Comparison of ENCODE assay signal across 8 cellular contexts in the genomic region with DNA sequence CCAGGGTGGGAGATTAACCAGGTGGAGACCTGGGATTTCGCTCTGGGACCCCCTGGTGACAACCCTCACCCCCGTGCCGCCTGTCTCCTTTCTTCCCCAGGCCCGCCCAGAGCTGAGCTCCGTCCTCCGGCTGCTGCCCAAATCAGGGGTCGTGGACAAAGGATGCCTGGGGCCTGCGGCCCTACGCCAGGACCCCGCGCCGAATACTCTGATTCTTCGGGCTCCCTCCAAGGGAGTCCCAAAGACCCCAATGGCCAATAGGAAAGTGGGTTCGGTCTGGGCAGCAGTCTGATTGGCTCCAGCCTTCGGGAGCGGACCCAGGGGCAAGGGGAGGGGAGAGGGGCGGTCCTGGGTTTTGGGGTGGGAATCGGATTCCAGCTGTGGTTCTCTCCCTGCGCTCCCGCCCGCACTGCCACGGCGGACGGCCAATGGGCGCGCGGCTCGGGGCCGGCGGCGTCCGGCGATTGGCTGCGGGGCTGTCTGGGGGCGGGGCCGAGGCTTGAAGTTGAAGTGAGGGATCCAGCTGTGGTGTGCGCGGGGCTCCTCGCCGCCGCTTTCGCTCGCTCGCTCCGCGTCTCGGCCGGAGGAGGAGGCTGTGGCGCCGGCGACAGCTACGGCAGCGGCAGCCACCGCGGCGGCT. TPM values are rescaled to one million over a fixed set of nuclear protein-coding genes. Genes with fewer than 3 reads are reported as not detected.
DNase-seq lines count a peak whose midpoint lies in the region; ATAC-seq and TF ChIP-seq lines count a peak whose summit lies in the region.

Gene CACNA1G (plus strand): TSS at position 531 of the 640 bp plus-strand sequence. CDS start 745 bp downstream, outside the sequence.

- H4K20me1 ChIP-seq in BLaER1 treated with 17β-estradiol and CSF1 and Interleukin-3, amounts not matched to agents 10 nM and 100 nM: peaks cover 0 to 72% (median 48%) of the 10 kb centered on the region in 11 experiments; a peak in 18 of 22 replicates

- no peak for TF ChIP-seq CTCF in activated CD8-positive, alpha-beta T cell treated with anti-CD3 and anti-CD28 coated beads for 36 hours (IDR thresholded peaks at IDR 0.05)

- peaks cover 19% of the 10 kb centered on the region for H3K4me1 Mint-ChIP-seq in activated CD8-positive, alpha-beta T cell treated with anti-CD3 and anti-CD28 coated beads for 36 hours (ENCODE audit: low read depth)

- H2AK5ac ChIP-seq in mesendoderm (ENCODE audit: low read length): no peak within 1 kb of the TSS

- no peaks in the 10 kb centered on the region for H3K36me3 ChIP-seq in BLaER1 treated with 17β-estradiol and CSF1 and Interleukin-3, amounts not matched to agents 10 nM and 100 nM
- H3K36me3 ChIP-seq in mesendoderm (ENCODE audit: control insufficient read depth, insufficient read depth, low read length): no peaks in the 10 kb centered on the region

- peak within 1 kb of the TSS in 10 of 11 experiments; percentile 42 to 70 (median 57); a peak in 15 of 22 replicates for H3K9ac ChIP-seq in BLaER1 treated with 17β-estradiol and CSF1 and Interleukin-3, amounts not matched to agents 10 nM and 100 nM
- peak within 1 kb of the TSS; percentile 74 for H3K9ac ChIP-seq in mesendoderm (ENCODE audit: low read length)

- no peak within 1 kb of the TSS for H3K27ac Mint-ChIP-seq in activated CD8-positive, alpha-beta T cell treated with anti-CD3 and anti-CD28 coated beads for 36 hours

- H3K27ac ChIP-seq in BLaER1 treated with 17β-estradiol and CSF1 and Interleukin-3, amounts not matched to agents 10 nM and 100 nM: no peak within 1 kb of the TSS
- no peak within 1 kb of the TSS for H3K27ac ChIP-seq in mesendoderm (ENCODE audit: low read depth, low read length)

- H2BK120ac ChIP-seq in mesendoderm (ENCODE audit: low read depth, low read length): no peak within 1 kb of the TSS

- H3K27me3 Mint-ChIP-seq in activated CD8-positive, alpha-beta T cell treated with anti-CD3 and anti-CD28 coated beads for 36 hours: peaks cover 53% of the 10 kb centered on the region

- H4K8ac ChIP-seq in mesendoderm (ENCODE audit: low read depth, low read length): no peak within 1 kb of the TSS

- ATAC-seq in GM19328 (IDR thresholded peaks at IDR 0.05; ENCODE audit: unreplicated experiment): peak; percentile 87
- peak; percentile 83 for ATAC-seq in HG03439 (IDR thresholded peaks at IDR 0.05; ENCODE audit: unreplicated experiment)
- ATAC-seq in activated CD8-positive, alpha-beta T cell treated with anti-CD3 and anti-CD28 coated beads for 36 hours: peak; percentile 88

- peaks cover 3% of the 10 kb centered on the region for H3K36me3 Mint-ChIP-seq in activated CD8-positive, alpha-beta T cell treated with anti-CD3 and anti-CD28 coated beads for 36 hours (ENCODE audit: low read depth)

- peak within 1 kb of the TSS; percentile 44 to 71 (median 59) for H3K4me3 ChIP-seq in BLaER1 treated with 17β-estradiol and CSF1 and Interleukin-3, amounts not matched to agents 10 nM and 100 nM
- peak within 1 kb of the TSS; percentile 54 for H3K4me3 ChIP-seq in mesendoderm (ENCODE audit: low read length)

- DNase-seq in NCI-H69 (lab: John Stamatoyannopoulos, UW) (peak; percentile 94), mesendoderm (peak; percentile 97)
- DNase-seq in activated CD8-positive, alpha-beta T cell treated with anti-CD3 and anti-CD28 coated beads for 36 hours: peak; percentile 89
- peak; percentile 74 for DNase-seq in effector CD8-positive, alpha-beta T cell (lab: John Stamatoyannopoulos, UW)
- peak; percentile 76 to 89 (median 80) for DNase-seq in stimulated activated CD4-positive, alpha-beta T cell treated with anti-CD3 and anti-CD28 coated beads, TNF-alpha, amount 100 ng/mL, for 48 hours (ENCODE audit: low read depth in 3 of 3)

- peak within 1 kb of the TSS; percentile 72 for H3K18ac ChIP-seq in mesendoderm (ENCODE audit: low read length)

- peak within 1 kb of the TSS; percentile 93 for H3K56ac ChIP-seq in mesendoderm (ENCODE audit: low read length)

- POLR2A ChIA-PET in activated CD8-positive, alpha-beta T cell treated with anti-CD3 and anti-CD28 coated beads for 36 hours (lab: Charles Lee): interaction anchor here (0.9 to 1.6 kb wide), 2 partner anchors 81 to 187 kb away, joined by 4 read pairs; partner anchors contain the start of genes EME1, MRPL27 and RSAD1

- H3K9me3 Mint-ChIP-seq in activated CD8-positive, alpha-beta T cell treated with anti-CD3 and anti-CD28 coated beads for 36 hours: no peaks in the 10 kb centered on the region

- peak within 1 kb of the TSS; percentile 62 for H3K4me3 Mint-ChIP-seq in activated CD8-positive, alpha-beta T cell treated with anti-CD3 and anti-CD28 coated beads for 36 hours

- peaks cover 89 to 98% (median 91%) of the 10 kb centered on the region in 11 experiments for H3K27me3 ChIP-seq in BLaER1 treated with 17β-estradiol and CSF1 and Interleukin-3, amounts not matched to agents 10 nM and 100 nM
- no peaks in the 10 kb centered on the region for H3K27me3 ChIP-seq in mesendoderm (ENCODE audit: insufficient read depth, low read length, poor library complexity)

- H3K79me2 ChIP-seq in mesendoderm (ENCODE audit: control insufficient read depth, insufficient read depth, low read length): no peaks in the 10 kb centered on the region

- peaks cover 0 to 9% (median 0%) of the 10 kb centered on the region in 11 experiments; a peak in 4 of 22 replicates for H3K9me3 ChIP-seq in BLaER1 treated with 17β-estradiol and CSF1 and Interleukin-3, amounts not matched to agents 10 nM and 100 nM (replicated peaks in 1 of 11)

- CTCF ChIA-PET in activated CD8-positive, alpha-beta T cell treated with anti-CD3 and anti-CD28 coated beads for 36 hours (lab: Charles Lee): interaction anchor here (0.8 to 2.1 kb wide), 10 partner anchors 9 to 198 kb away, joined by 3 to 6 read pairs (median 4); no protein-coding TSS in a partner anchor

- H3K23ac ChIP-seq in mesendoderm (ENCODE audit: low read length): no peak within 1 kb of the TSS

- intact Hi-C loops in activated CD8-positive, alpha-beta T cell treated with anti-CD3 and anti-CD28 coated beads for 36 hours (cut with micrococcal nuclease): no loop called here

- peaks cover 21 to 34% (median 26%) of the 10 kb centered on the region in 10 experiments for H3K4me1 ChIP-seq in BLaER1 treated with 17β-estradiol and CSF1 and Interleukin-3, amounts not matched to agents 10 nM and 100 nM
- peaks cover 11% of the 10 kb centered on the region for H3K4me1 ChIP-seq in mesendoderm (ENCODE audit: control insufficient read depth, low read depth, low read length)

- H3K4me2 ChIP-seq in BLaER1 treated with 17β-estradiol and CSF1 and Interleukin-3, amounts not matched to agents 10 nM and 100 nM: peak within 1 kb of the TSS; percentile 94 to 99 (median 98)
- H3K4me2 ChIP-seq in mesendoderm (ENCODE audit: low read length): peak within 1 kb of the TSS; percentile 98

- H2BK5ac ChIP-seq in mesendoderm (ENCODE audit: low read length): no peak within 1 kb of the TSS

- H2BK15ac ChIP-seq in mesendoderm (replicated peaks; ENCODE audit: low read depth): no peak within 1 kb of the TSS

- no peaks in the 10 kb centered on the region for H3K79me1 ChIP-seq in mesendoderm (ENCODE audit: low read length)

- H3K4ac ChIP-seq in mesendoderm (ENCODE audit: low read depth, low read length): peak within 1 kb of the TSS; percentile 38

- no peak within 1 kb of the TSS for H4K5ac ChIP-seq in mesendoderm (ENCODE audit: low read length)

- WGBS in mesendoderm (ENCODE audit: extremely low coverage, insufficient coverage, low lambda C conversion rate): no CpG with 5 or more reads among the region's 56 CpGs

RNA-seq across cellular contexts. Expression of gene CACNA1G, which starts in this region (rescaled TPM):
- total RNA-seq in activated CD8-positive, alpha-beta T cell treated with anti-CD3 and anti-CD28 coated beads for 36 hours: under 1 TPM in 1 of 2 experiments, not detected in 1; 0.13 TPM
- 1.8 TPM for polyA plus RNA-seq in mesendoderm (2013, experiment 1 of 2)
- 1.6 TPM for polyA plus RNA-seq in mesendoderm (2013, experiment 2 of 2)

Comparison
In these comparisons a context has a peak if more than half of its experiments do, and no peak if none do; other contexts are left out.
1. Peak in DNase-seq and ATAC-seq in activated CD8-positive, alpha-beta T cell treated with anti-CD3 and anti-CD28 coated beads for 36 hours; RNA of the gene not detected or under 1 TPM.